ENCODE assay signal across 10 cellular contexts in genomic region chr5:119072496-119072895, GRCh38. TPM values are rescaled to one million over a fixed set of nuclear protein-coding genes. Genes with fewer than 3 reads are reported as not detected.
DNase-seq lines count a peak whose midpoint lies in the region; ATAC-seq and TF ChIP-seq lines count a peak whose summit lies in the region.
"Had no signal": no experiment of that assay in that cellular context is flagged by ENCODE, and none has a peak within 500 bp of the region (broad histone marks: within the 10 kb centered on the region; RNA-seq: fewer than 3 reads in every experiment).

No MANE protein-coding gene starts in this region.

- H3K4me3 Mint-ChIP-seq in activated naive CD4-positive, alpha-beta T cell treated with anti-CD3 and anti-CD28 coated beads, Interleukin-2, amount 10 ng/mL, durations not matched to agents 7 days and 5 days: peak overlapping the region; percentile 66
- peak overlapping the region; percentile 54 for H3K4me3 Mint-ChIP-seq in activated T-helper 2 cell treated with anti-CD3 and anti-CD28 coated beads, Interferon-gamma antibody, Interleukin-2, Interleukin-4, amounts not matched to agents 10 μg/mL and 5 μg/mL and 100 μg/mL, durations not matched to agents 14 hours and 24 hours and 36 hours (ENCODE audit: low read depth)

- intact Hi-C loops in activated T-helper 2 cell treated with anti-CD3 and anti-CD28 coated beads, Interferon-gamma antibody, Interleukin-2, Interleukin-4, amounts not matched to agents 10 μg/mL and 5 μg/mL and 100 μg/mL, durations not matched to agents 14 hours and 24 hours and 36 hours (cut with micrococcal nuclease): loop anchor here (5.0 kb wide), 1 partner anchor 340 kb away; no protein-coding TSS in a partner anchor
- intact Hi-C loops in thyroid gland (cut with DNase I): no loop called here
- intact Hi-C loops in Right ventricle myocardium superior (cut with DNase I): loop anchor here (10.0 kb wide), 1 partner anchor 192 kb away; no protein-coding TSS in a partner anchor

- no peak for TF ChIP-seq POLR2A in thyroid gland (IDR thresholded peaks at IDR 0.05)

- no peak for ATAC-seq in GM21786 (IDR thresholded peaks at IDR 0.05; ENCODE audit: unreplicated experiment)
- no peak for ATAC-seq in Right ventricle myocardium superior (ENCODE audit: poor library complexity)

- H3K4me3 ChIP-seq in liver (ENCODE audit: low read depth in 1 of 3, low read length in 3 of 3) (peak overlapping the region; percentile 18 to 80 (median 67)), thyroid gland (replicated peaks in 1 of 3) (no peak overlapping the region)

- CTCF ChIA-PET in activated naive CD4-positive, alpha-beta T cell treated with anti-CD3 and anti-CD28 coated beads, Interleukin-2, amount 10 ng/mL, durations not matched to agents 7 days and 5 days (lab: Charles Lee): interaction anchor here (0.6 to 1.4 kb wide), 3 partner anchors 53 to 308 kb away, joined by 3 read pairs; no protein-coding TSS in a partner anchor

- H3K36me3 Mint-ChIP-seq in activated naive CD4-positive, alpha-beta T cell treated with anti-CD3 and anti-CD28 coated beads, Interleukin-2, amount 10 ng/mL, durations not matched to agents 7 days and 5 days: peaks cover 9% of the 10 kb centered on the region
- H3K36me3 Mint-ChIP-seq in activated T-helper 2 cell treated with anti-CD3 and anti-CD28 coated beads, Interferon-gamma antibody, Interleukin-2, Interleukin-4, amounts not matched to agents 10 μg/mL and 5 μg/mL and 100 μg/mL, durations not matched to agents 14 hours and 24 hours and 36 hours (ENCODE audit: low read depth): peaks cover 11% of the 10 kb centered on the region

- no peak overlapping the region for H3K27ac ChIP-seq in liver (ENCODE audit: low read depth in 1 of 2, low read length in 2 of 2)
- H3K27ac ChIP-seq in thyroid gland: peak overlapping the region in 2 of 3 donors; percentile 93 to 97
- no peak overlapping the region for H3K27ac ChIP-seq in substantia nigra (ENCODE audit: low read depth, low read length, poor library complexity, severe bottlenecking)

- H3K27ac Mint-ChIP-seq in activated naive CD4-positive, alpha-beta T cell treated with anti-CD3 and anti-CD28 coated beads, Interleukin-2, amount 10 ng/mL, durations not matched to agents 7 days and 5 days: peak overlapping the region; percentile 55
- H3K27ac Mint-ChIP-seq in activated T-helper 2 cell treated with anti-CD3 and anti-CD28 coated beads, Interferon-gamma antibody, Interleukin-2, Interleukin-4, amounts not matched to agents 10 μg/mL and 5 μg/mL and 100 μg/mL, durations not matched to agents 14 hours and 24 hours and 36 hours: no peak overlapping the region

- H3K9me3 ChIP-seq in liver (ENCODE audit: control insufficient read depth in 4 of 4, low read length in 3 of 4) (no peaks in the 10 kb centered on the region), thyroid gland (no peaks in the 10 kb centered on the region)
- H3K9me3 ChIP-seq: right atrium auricular region had no signal

- no peaks in the 10 kb centered on the region for H3K36me3 ChIP-seq in liver (ENCODE audit: control insufficient read depth in 4 of 4, insufficient read depth in 3 of 4, low read depth in 1 of 4, low read length in 3 of 4)
- no peaks in the 10 kb centered on the region for H3K36me3 ChIP-seq in thyroid gland
- H3K36me3 ChIP-seq: right atrium auricular region had no signal

- H3K27me3 ChIP-seq in liver (ENCODE audit: control insufficient read depth in 4 of 4, insufficient read depth in 4 of 4, low read length in 3 of 4) (no peaks in the 10 kb centered on the region), thyroid gland (no peaks in the 10 kb centered on the region)
- H3K27me3 ChIP-seq: right atrium auricular region had no signal

- TF ChIP-seq CTCF in liver (IDR thresholded peaks at IDR 0.05; ENCODE audit: low read depth, low read length, missing input control) (no peak), thyroid gland (IDR thresholded peaks at IDR 0.05) (no peak)

- H3K9me3 Mint-ChIP-seq in activated naive CD4-positive, alpha-beta T cell treated with anti-CD3 and anti-CD28 coated beads, Interleukin-2, amount 10 ng/mL, durations not matched to agents 7 days and 5 days: no peaks in the 10 kb centered on the region
- no peaks in the 10 kb centered on the region for H3K9me3 Mint-ChIP-seq in activated T-helper 2 cell treated with anti-CD3 and anti-CD28 coated beads, Interferon-gamma antibody, Interleukin-2, Interleukin-4, amounts not matched to agents 10 μg/mL and 5 μg/mL and 100 μg/mL, durations not matched to agents 14 hours and 24 hours and 36 hours

- H3K4me1 ChIP-seq in liver (ENCODE audit: control insufficient read depth in 4 of 4, insufficient read depth in 4 of 4, low read length in 3 of 4) (peaks cover 8 to 30% (median 17%) of the 10 kb centered on the region in 4 donors), thyroid gland (peaks cover 17 to 19% of the 10 kb centered on the region in 2 donors)

- no peak for TF ChIP-seq RAD21 in liver (IDR thresholded peaks at IDR 0.05)

- H3K27me3 Mint-ChIP-seq in activated naive CD4-positive, alpha-beta T cell treated with anti-CD3 and anti-CD28 coated beads, Interleukin-2, amount 10 ng/mL, durations not matched to agents 7 days and 5 days: peaks cover 4% of the 10 kb centered on the region
- H3K27me3 Mint-ChIP-seq in activated T-helper 2 cell treated with anti-CD3 and anti-CD28 coated beads, Interferon-gamma antibody, Interleukin-2, Interleukin-4, amounts not matched to agents 10 μg/mL and 5 μg/mL and 100 μg/mL, durations not matched to agents 14 hours and 24 hours and 36 hours (ENCODE audit: low read depth): no peaks in the 10 kb centered on the region

- WGBS in liver: 68% methylated on average over 2 of the region's 2 CpGs
- 56 to 65% methylated on average over 2 of the region's 2 CpGs for WGBS in thyroid gland, 2 donors

- peak overlapping the region in 1 of 2 donors; percentile 71 for H3K9ac ChIP-seq in liver (ENCODE audit: low read depth in 1 of 2, low read length in 2 of 2)

- no peak for DNase-seq in activated naive CD4-positive, alpha-beta T cell treated with anti-CD3 and anti-CD28 coated beads, Interleukin-2, amount 10 ng/mL, durations not matched to agents 7 days and 5 days
- DNase-seq in activated naive CD4-positive, alpha-beta T cell treated with anti-CD3 and anti-CD28 coated beads, Interleukin-2, amount 50 U/mL, for 16 hours: no peak
- no peak for DNase-seq in activated T-helper 2 cell treated with anti-CD3 and anti-CD28 coated beads, Interferon-gamma antibody, Interleukin-2, Interleukin-4, amounts not matched to agents 10 μg/mL and 5 μg/mL and 100 μg/mL, durations not matched to agents 14 hours and 24 hours and 36 hours (ENCODE audit: low spot score)
- DNase-seq in thyroid gland: no peak
- no peak for DNase-seq in substantia nigra (lab: John Stamatoyannopoulos, UW)
- no peak for DNase-seq in Right ventricle myocardium superior
- DNase-seq: KG1 had no signal

- peaks cover 44% of the 10 kb centered on the region for H3K4me1 Mint-ChIP-seq in activated naive CD4-positive, alpha-beta T cell treated with anti-CD3 and anti-CD28 coated beads, Interleukin-2, amount 10 ng/mL, durations not matched to agents 7 days and 5 days
- peaks cover 36% of the 10 kb centered on the region for H3K4me1 Mint-ChIP-seq in activated T-helper 2 cell treated with anti-CD3 and anti-CD28 coated beads, Interferon-gamma antibody, Interleukin-2, Interleukin-4, amounts not matched to agents 10 μg/mL and 5 μg/mL and 100 μg/mL, durations not matched to agents 14 hours and 24 hours and 36 hours (ENCODE audit: low read depth)

TF ChIP-seq in liver, 16 proteins besides CTCF, POLR2A, EP300 and RAD21:
- TF ChIP-seq SP1 (IDR thresholded peaks at IDR 0.05): no peak
- no peak for TF ChIP-seq NR2F2 (IDR thresholded peaks at IDR 0.05)
- no peak for TF ChIP-seq MAX (IDR thresholded peaks at IDR 0.05)
- no peak for TF ChIP-seq HNF4A (conservative IDR thresholded peaks at IDR 0.05)
- no peak for TF ChIP-seq JUND (IDR thresholded peaks at IDR 0.05)
- no peak for TF ChIP-seq YY1 (IDR thresholded peaks at IDR 0.05)
- TF ChIP-seq TAF1 (conservative IDR thresholded peaks at IDR 0.05): no peak
- TF ChIP-seq HNF4G (IDR thresholded peaks at IDR 0.05): no peak
- TF ChIP-seq GABPA (IDR thresholded peaks at IDR 0.05 in 1 of 2, conservative IDR thresholded peaks at IDR 0.05 in 1 of 2): no peak
- no peak for TF ChIP-seq FOXA2 (IDR thresholded peaks at IDR 0.05)

RNA-seq across cellular contexts. Expression of gene DMXL1, which starts 1.6 kb away (rescaled TPM):
- 26.7 and 29.3 TPM in 2 replicates for total RNA-seq in activated T-helper 2 cell treated with anti-CD3 and anti-CD28 coated beads, Interferon-gamma antibody, Interleukin-2, Interleukin-4, amounts not matched to agents 10 μg/mL and 5 μg/mL and 100 μg/mL, durations not matched to agents 14 hours and 24 hours and 36 hours
- total RNA-seq in liver (10 to 100 TPM; 36.7 to 38.1 TPM), thyroid gland (100 to 1,000 TPM in 1 of 4 donors, 10 to 100 TPM in 3; 90.8 to 158 (median 95.4) TPM), Right ventricle myocardium superior (23.3 TPM)
- polyA plus RNA-seq in liver: 10 to 100 TPM in 1 of 2 donors, 1 to 10 TPM in 1; 4.3 to 13.5 TPM

Comparison
In these comparisons a context has a peak if more than half of its experiments do, and no peak if none do; other contexts are left out.
1. H3K27ac ChIP-seq: peak in thyroid gland (2 of 3); none in liver (0 of 2) and substantia nigra (single experiment).
2. H3K4me3 ChIP-seq: peak in liver (3 of 3); none in thyroid gland (0 of 3).